In genomic region chr12:126493366-126494108, GRCh38 we compare ENCODE assay signal across 1 cellular context.
TF ChIP-seq lines count a peak whose summit lies in the region.

No MANE protein-coding gene starts in this region.

TF ChIP-seq in H1, 55 proteins besides CTCF, POLR2A, EP300 and RAD21:
- TF ChIP-seq CHD2 (IDR thresholded peaks at IDR 0.05; ENCODE audit: low read length) = no peak
- no peak for TF ChIP-seq SIX5 (IDR thresholded peaks at IDR 0.05; ENCODE audit: low read depth, low read length)
- TF ChIP-seq TAF7 (optimal IDR thresholded peaks at IDR 0.05; ENCODE audit: borderline replicate concordance, low read depth, low read length) = no peak
- no peak for TF ChIP-seq CBX8 (IDR thresholded peaks at IDR 0.05; ENCODE audit: borderline replicate concordance, low read depth, low read length)
- TF ChIP-seq BRCA1 (IDR thresholded peaks at IDR 0.05; ENCODE audit: low read depth, low read length) = no peak
- TF ChIP-seq NANOG (IDR thresholded peaks at IDR 0.05; ENCODE audit: insufficient read depth, low read depth, low read length, poor library complexity, severe bottlenecking) = no peak
- TF ChIP-seq CBX5 (IDR thresholded peaks at IDR 0.05; ENCODE audit: low read depth, low read length) = no peak
- no peak for TF ChIP-seq POLR2AphosphoS5 (IDR thresholded peaks at IDR 0.05; ENCODE audit: low read depth, low read length)
- TF ChIP-seq ATF2 (IDR thresholded peaks at IDR 0.05; ENCODE audit: low read length) = no peak
- no peak for TF ChIP-seq NRF1 (IDR thresholded peaks at IDR 0.05; ENCODE audit: low read depth, low read length)
- no peak for TF ChIP-seq SIN3A (conservative IDR thresholded peaks at IDR 0.05 in 1 of 2, IDR thresholded peaks at IDR 0.05 in 1 of 2; ENCODE audit: low read depth in 1 of 2, low read length in 2 of 2)
- TF ChIP-seq SP2 (IDR thresholded peaks at IDR 0.05; ENCODE audit: low read length) = no peak
- no peak for TF ChIP-seq JUND (IDR thresholded peaks at IDR 0.05; ENCODE audit: low read length)
- no peak for TF ChIP-seq FOSL1 (IDR thresholded peaks at IDR 0.05; ENCODE audit: insufficient read depth, low read depth, low read length)
- no peak for TF ChIP-seq SRF (IDR thresholded peaks at IDR 0.05; ENCODE audit: low read depth, low read length)
- TF ChIP-seq POU5F1 (IDR thresholded peaks at IDR 0.05; ENCODE audit: low read depth, low read length) = no peak
- TF ChIP-seq SP1 (IDR thresholded peaks at IDR 0.05; ENCODE audit: low read depth, low read length) = no peak
- TF ChIP-seq BACH1 (IDR thresholded peaks at IDR 0.05; ENCODE audit: low read length) = no peak
- no peak for TF ChIP-seq TCF12 (IDR thresholded peaks at IDR 0.05; ENCODE audit: low read depth, low read length)
- TF ChIP-seq SP4 (IDR thresholded peaks at IDR 0.05; ENCODE audit: low read length) = no peak
